In genomic region chr19:38669532-38669931, GRCh38 we compare ENCODE assay signal across 8 cellular contexts. TPM values are rescaled to one million over a fixed set of nuclear protein-coding genes. Genes with fewer than 3 reads are reported as not detected.
DNase-seq lines count a peak whose midpoint lies in the region; ATAC-seq and TF ChIP-seq lines count a peak whose summit lies in the region.

No MANE protein-coding gene starts in this region.

- WGBS in GM23248 (ENCODE audit: low coverage in 1 of 2, low lambda C conversion rate in 2 of 2, missing lambda C conversion rate in 2 of 2), 2 experiments = 80 to 84% methylated on average over 5 of the region's 5 CpGs
- 66% methylated on average over 5 of the region's 5 CpGs for WGBS in prostate gland

- peaks cover 79% of the 10 kb centered on the region for H3F3A ChIP-seq in GM23248 (ENCODE audit: insufficient read depth)

- H3K9ac ChIP-seq in GM23248 = no peak overlapping the region

- TF ChIP-seq CTCF in Peyer's patch (IDR thresholded peaks at IDR 0.05) (no peak), endothelial cell (IDR thresholded peaks at IDR 0.05; ENCODE audit: unreplicated experiment) (no peak), prostate gland (IDR thresholded peaks at IDR 0.05) (no peak), GM13977 (IDR thresholded peaks at IDR 0.05; ENCODE audit: extremely low read depth, insufficient read depth, missing control alignments) (no peak)

- H3K9me2 ChIP-seq in GM23248 (ENCODE audit: insufficient read depth) = no peaks in the 10 kb centered on the region

- peaks cover 84% of the 10 kb centered on the region for H3K4me1 Mint-ChIP-seq in endothelial cell (ENCODE audit: unreplicated experiment)

- no peak for ATAC-seq in HG02973 (IDR thresholded peaks at IDR 0.05; ENCODE audit: unreplicated experiment)

- H3K9me3 Mint-ChIP-seq in endothelial cell (ENCODE audit: unreplicated experiment) = peaks cover 3% of the 10 kb centered on the region

- in situ Hi-C loops in GM23248 (cut with MboI) = no loop called here
- in situ Hi-C loops in GM13977 (cut with MboI; ENCODE audit: low pct_unique_long_range_greater_than_20kb, low sequenced_read_pairs, unreplicated experiment) = no loop called here

- H3K4me3 Mint-ChIP-seq in endothelial cell (ENCODE audit: unreplicated experiment) = peak overlapping the region; percentile 65

- H4K20me1 ChIP-seq in GM23248 (ENCODE audit: insufficient read depth) = peaks cover 4% of the 10 kb centered on the region; the same call in 1 of the 2 replicates

- peaks cover 14% of the 10 kb centered on the region for H3K27me3 Mint-ChIP-seq in endothelial cell (ENCODE audit: unreplicated experiment)

- peaks cover 96% of the 10 kb centered on the region for H3K79me2 ChIP-seq in GM23248 (ENCODE audit: insufficient read depth)

- no peak overlapping the region for H3K4me3 ChIP-seq in GM23248
- no peak overlapping the region for H3K4me3 ChIP-seq in Peyer's patch
- no peak overlapping the region for H3K4me3 ChIP-seq in prostate gland

- peak overlapping the region; percentile 18 for H3K4me2 ChIP-seq in GM23248 (ENCODE audit: unreplicated experiment)

- DNase-seq in GM23248 = no peak
- DNase-seq in Peyer's patch = peak in 1 of 3 donors; percentile 39
- no peak for DNase-seq in endothelial cell (ENCODE audit: low spot score)
- no peak for DNase-seq in prostate gland (ENCODE audit: low spot score)
- no peak for DNase-seq in 8988T
- DNase-seq in GM13977 (ENCODE audit: low spot score) = no peak
- DNase-seq in midbrain (lab: John Stamatoyannopoulos, UW) = no peak

- H3K9me3 ChIP-seq in GM23248 (ENCODE audit: low read depth) (no peaks in the 10 kb centered on the region), Peyer's patch (no peaks in the 10 kb centered on the region), prostate gland (no peaks in the 10 kb centered on the region)

- no peaks in the 10 kb centered on the region for H3K27me3 ChIP-seq in GM23248 (replicated peaks; ENCODE audit: insufficient read depth)
- H3K27me3 ChIP-seq in Peyer's patch = no peaks in the 10 kb centered on the region
- H3K27me3 ChIP-seq in prostate gland (replicated peaks; ENCODE audit: insufficient read depth) = no peaks in the 10 kb centered on the region

- H3K27ac ChIP-seq in GM23248 (peak overlapping the region; percentile 91), Peyer's patch (peak overlapping the region; percentile 34 to 91 (median 66)), prostate gland (peak overlapping the region; percentile 89 to 95)

- intact Hi-C loops in prostate gland (cut with DNase I) = no loop called here

- H3K36me3 ChIP-seq in GM23248 (ENCODE audit: low read depth) (0 out of 2 replicates have a peak, but pooled peaks cover 3% of the 10 kb centered on the region), Peyer's patch (no peaks in the 10 kb centered on the region), prostate gland (no peaks in the 10 kb centered on the region)

- TF ChIP-seq POLR2A in Peyer's patch (IDR thresholded peaks at IDR 0.05) (no peak), prostate gland (IDR thresholded peaks at IDR 0.05) (no peak)

- peaks cover 70% of the 10 kb centered on the region for H3K4me1 ChIP-seq in GM23248 (ENCODE audit: insufficient read depth)
- peaks cover 21 to 88% (median 47%) of the 10 kb centered on the region in 4 donors for H3K4me1 ChIP-seq in Peyer's patch
- peaks cover 34% of the 10 kb centered on the region for H3K4me1 ChIP-seq in prostate gland (replicated peaks)

- H2AFZ ChIP-seq in GM23248 = no peak overlapping the region

- peak overlapping the region; percentile 93 for H3K27ac Mint-ChIP-seq in endothelial cell (ENCODE audit: unreplicated experiment)

- H3K36me3 Mint-ChIP-seq in endothelial cell (ENCODE audit: low read depth, unreplicated experiment) = peaks cover 35% of the 10 kb centered on the region

RNA-seq across cellular contexts. Expression of gene ACTN4, which starts 22.1 kb away (rescaled TPM):
- 467 and 477 TPM in 2 replicates for total RNA-seq in GM23248 (2014; rRNA removed; shearing (Covaris generic))
- 84.6 and 85.7 TPM in 2 replicates for polyA plus RNA-seq in GM23248 (2016; fragmentation: Nextera tagmentation; extraction: Ambion mirVana)
- total RNA-seq in Peyer's patch = 1,000 to 10,000 TPM in 1 of 4 donors, 100 to 1,000 TPM in 3; 360 to 1,049 (median 814) TPM
- 744 TPM for total RNA-seq in endothelial cell (ENCODE audit: unreplicated experiment)
- 100 to 1,000 TPM; 312 to 330 TPM for total RNA-seq in prostate gland

RNA-seq across cellular contexts. Expression of gene EIF3K, which starts 50.5 kb away (rescaled TPM):
- total RNA-seq in GM23248 (2014; rRNA removed; shearing (Covaris generic)) = 270 and 295 TPM in 2 replicates
- polyA plus RNA-seq in GM23248 (2016; fragmentation: Nextera tagmentation; extraction: Ambion mirVana) = 143 and 151 TPM in 2 replicates
- 100 to 1,000 TPM; 314 to 442 (median 369) TPM for total RNA-seq in Peyer's patch
- 469 TPM for total RNA-seq in endothelial cell (ENCODE audit: unreplicated experiment)
- 100 to 1,000 TPM; 368 to 618 TPM for total RNA-seq in prostate gland

RNA-seq across cellular contexts. Expression of gene MAP4K1, which starts 51.8 kb away (rescaled TPM):
- total RNA-seq in GM23248 (2014; rRNA removed; shearing (Covaris generic)) = not detected in 2 replicates
- polyA plus RNA-seq in GM23248 (2016; fragmentation: Nextera tagmentation; extraction: Ambion mirVana) = 0.63 and 1.0 TPM in 2 replicates
- total RNA-seq in Peyer's patch = 100 to 1,000 TPM in 1 of 4 donors, 10 to 100 TPM in 1, 1 to 10 TPM in 2; 7.0 to 116 (median 10.4) TPM
- 7.5 TPM for total RNA-seq in endothelial cell (ENCODE audit: unreplicated experiment)
- total RNA-seq in prostate gland = 10 to 100 TPM in 1 of 2 donors, 1 to 10 TPM in 1; 1.6 to 14.1 TPM
